Comparison of ENCODE assay signal across 11 cellular contexts in the genomic region with DNA sequence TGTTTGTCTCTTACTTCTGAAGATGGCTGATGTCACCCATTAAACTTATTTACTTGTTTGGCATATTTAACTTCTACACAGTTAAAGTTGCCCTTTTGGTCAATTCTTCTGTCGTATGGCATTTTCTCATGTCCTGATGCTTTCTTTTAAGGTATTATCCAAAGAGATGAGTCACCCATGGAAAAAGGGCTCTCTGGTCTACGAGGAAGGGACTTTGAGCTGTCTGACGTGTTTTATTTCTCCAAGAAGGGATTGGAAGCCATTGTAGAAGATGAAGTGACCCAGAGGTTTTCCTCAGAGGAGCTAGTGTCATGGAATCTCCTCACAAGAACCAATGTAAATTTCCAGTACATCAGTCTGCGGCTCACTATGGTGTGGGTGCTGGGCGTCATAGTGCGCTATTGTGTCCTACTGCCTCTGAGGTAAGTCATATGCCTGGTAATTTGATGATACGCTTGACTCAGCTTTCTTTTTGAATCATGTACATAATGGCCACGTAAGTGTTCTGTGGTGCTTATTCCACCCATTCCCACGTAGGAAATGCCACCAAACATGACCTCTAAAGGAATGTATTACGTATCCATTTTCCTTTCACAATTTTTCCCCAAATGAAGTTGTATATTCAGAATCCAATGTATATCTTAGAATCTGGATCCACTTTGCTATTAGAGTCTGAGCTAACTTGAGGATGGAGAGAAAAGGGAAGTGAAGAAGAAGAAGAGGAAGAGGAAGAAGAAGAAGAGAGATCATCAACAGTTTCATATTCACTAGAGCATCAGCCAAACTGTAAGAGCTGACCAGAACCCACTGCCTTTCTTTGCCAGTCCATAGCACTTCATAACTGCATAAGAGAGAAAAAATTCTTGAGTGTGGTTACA. TPM values are rescaled to one million over a fixed set of nuclear protein-coding genes. Genes with fewer than 3 reads are reported as not detected.
DNase-seq lines count a peak whose midpoint lies in the region; ATAC-seq, FAIRE-seq and TF ChIP-seq lines count a peak whose summit lies in the region.
"Had no signal": no experiment of that assay in that cellular context is flagged by ENCODE, and none has a peak within 500 bp of the region (broad histone marks: within the 10 kb centered on the region; RNA-seq: fewer than 3 reads in every experiment).

No MANE protein-coding gene starts in this region.

- intact Hi-C loops in ovary (cut with DNase I): no loop called here

- peaks cover 3% of the 10 kb centered on the region for H3K4me1 ChIP-seq in ovary (ENCODE audit: insufficient read depth)
- H3K4me1 ChIP-seq: foreskin keratinocyte had no signal

- in situ Hi-C loops in astrocyte of the spinal cord (cut with HindIII; ENCODE audit: low sequenced_read_pairs): no loop called here

- TF ChIP-seq EP300 in ovary (IDR thresholded peaks at IDR 0.05): no peak

- H3K27me3 ChIP-seq in H7 (ENCODE audit: control insufficient read depth, insufficient read depth, low read length): no peaks in the 10 kb centered on the region
- no peaks in the 10 kb centered on the region for H3K27me3 ChIP-seq in ovary
- H3K27me3 ChIP-seq: foreskin keratinocyte had no signal

- TF ChIP-seq POLR2A in ovary (IDR thresholded peaks at IDR 0.05): no peak

- no peaks in the 10 kb centered on the region for H3K9me3 ChIP-seq in ovary

- peak overlapping the region in 1 of 2 donors; percentile 13 for H3K27ac ChIP-seq in ovary
- H3K27ac ChIP-seq: foreskin keratinocyte, SK-N-MC had no signal

- TF ChIP-seq CTCF in astrocyte of the spinal cord (IDR thresholded peaks at IDR 0.05; ENCODE audit: low read depth, low read length) (no peak), ovary (IDR thresholded peaks at IDR 0.05) (no peak)

- H3K4me3 ChIP-seq in astrocyte of the spinal cord (ENCODE audit: low read depth, low read length): no peak overlapping the region
- no peak overlapping the region for H3K4me3 ChIP-seq in H7 (ENCODE audit: insufficient read depth, low read depth, low read length)
- no peak overlapping the region for H3K4me3 ChIP-seq in ovary
- H3K4me3 ChIP-seq: SK-N-MC had no signal

- ATAC-seq in GM21528 (IDR thresholded peaks at IDR 0.05; ENCODE audit: low FRiP score, unreplicated experiment): peak; percentile 90
- peak; percentile 80 for ATAC-seq in HG03439 (IDR thresholded peaks at IDR 0.05; ENCODE audit: unreplicated experiment)
- ATAC-seq: foreskin keratinocyte had no signal

- DNase-seq in GM18507 (ENCODE audit: extremely low spot score, insufficient read length, low read depth) (no peak), astrocyte of the spinal cord (ENCODE audit: low read depth, low spot score) (peak; percentile 10), H7 (no peak), ovary (no peak), iPS-NIHi11 (ENCODE audit: low spot score) (no peak)
- DNase-seq in stimulated activated CD4-positive, alpha-beta T cell treated with anti-CD3 and anti-CD28 coated beads, Interleukin-1b, Interleukin-23, amount 100 ng/mL, for 48 hours: no peak
- DNase-seq: occipital lobe had no signal

- H3K36me3 ChIP-seq in H7 (replicated peaks; ENCODE audit: control insufficient read depth, insufficient read depth, low read length): no peaks in the 10 kb centered on the region
- no peaks in the 10 kb centered on the region for H3K36me3 ChIP-seq in ovary

- 95 to 97% (median 97%) methylated on average over 10 of the region's 10 CpGs for WGBS in ovary, 3 donors

- FAIRE-seq in GM18507 (lab: Jason Lieb, UNC): peak; percentile 83

RNA-seq across cellular contexts. Expression of gene GPAT3, which starts 45.7 kb away (rescaled TPM):
- total RNA-seq in H7 (2014; rRNA removed; shearing (Covaris generic)): 0.59 and 0.73 TPM in 2 replicates
- total RNA-seq in ovary: 10 to 100 TPM in 6 of 7 donors, 1 to 10 TPM in 1; 9.0 to 23.1 (median 14.9) TPM
- polyA plus RNA-seq in ovary: 10 to 100 TPM; 13.6 to 23.2 TPM
- total RNA-seq: occipital lobe had no signal
